In the genomic region with DNA sequence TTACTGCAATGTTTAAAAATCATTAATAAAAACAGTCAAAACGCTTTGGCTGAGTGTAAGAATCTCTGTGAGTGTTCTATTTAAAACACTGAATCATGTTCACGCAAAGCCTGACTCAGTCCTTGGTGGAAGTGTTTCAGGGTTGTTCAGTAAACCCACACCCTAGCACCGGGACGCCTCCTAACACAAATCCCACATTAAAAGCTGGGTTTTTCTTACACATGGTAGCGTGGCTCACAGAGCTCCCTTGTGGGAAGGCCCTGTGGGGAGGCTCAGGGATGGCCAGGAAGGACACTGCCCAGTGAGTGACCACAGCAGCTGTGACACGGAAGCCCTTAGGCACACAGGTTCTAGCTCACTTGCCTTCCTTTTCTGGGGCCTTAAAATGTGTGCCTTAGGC, we compare ENCODE assay signal across 7 cellular contexts.
DNase-seq lines count a peak whose midpoint lies in the region; ATAC-seq lines count a peak whose summit lies in the region.

No MANE protein-coding gene starts in this region.

- ATAC-seq in stimulated activated naive CD8-positive, alpha-beta T cell treated with anti-CD3 and anti-CD28 coated beads, Interleukin-15, Interleukin-2, amounts not matched to agents 100 U/mL and 50 U/mL, for 24 hours, result peak; percentile 14
- no peak for ATAC-seq in GM21390 (IDR thresholded peaks at IDR 0.05; ENCODE audit: unreplicated experiment)
- no peak for ATAC-seq in GM21717 (IDR thresholded peaks at IDR 0.05; ENCODE audit: unreplicated experiment)

- no peak overlapping the region for H3K4me3 Mint-ChIP-seq in activated naive CD4-positive, alpha-beta T cell treated with anti-CD3 and anti-CD28 coated beads, Interleukin-2, amount 10 ng/mL, durations not matched to agents 7 days and 5 days

- no peaks in the 10 kb centered on the region for H3K27me3 Mint-ChIP-seq in activated naive CD4-positive, alpha-beta T cell treated with anti-CD3 and anti-CD28 coated beads, Interleukin-2, amount 10 ng/mL, durations not matched to agents 7 days and 5 days

- peaks cover 9% of the 10 kb centered on the region for H3K36me3 Mint-ChIP-seq in activated naive CD4-positive, alpha-beta T cell treated with anti-CD3 and anti-CD28 coated beads, Interleukin-2, amount 10 ng/mL, durations not matched to agents 7 days and 5 days

- no peaks in the 10 kb centered on the region for H3K9me3 Mint-ChIP-seq in activated naive CD4-positive, alpha-beta T cell treated with anti-CD3 and anti-CD28 coated beads, Interleukin-2, amount 10 ng/mL, durations not matched to agents 7 days and 5 days

- H3K27ac Mint-ChIP-seq in activated naive CD4-positive, alpha-beta T cell treated with anti-CD3 and anti-CD28 coated beads, Interleukin-2, amount 10 ng/mL, durations not matched to agents 7 days and 5 days, result peak overlapping the region; percentile 90

- peak; percentile 96 for DNase-seq in M059J (ENCODE audit: low read depth)
- no peak for DNase-seq in activated naive CD4-positive, alpha-beta T cell treated with anti-CD3 and anti-CD28 coated beads, Interleukin-2, amount 10 ng/mL, durations not matched to agents 7 days and 5 days
- DNase-seq in inferior parietal cortex (ENCODE audit: extremely low spot score), result peak; percentile 48
- DNase-seq in stimulated activated naive CD8-positive, alpha-beta T cell treated with anti-CD3 and anti-CD28 coated beads, Interleukin-15, Interleukin-2, amounts not matched to agents 100 U/mL and 50 U/mL, for 24 hours, result peak; percentile 45
- no peak for DNase-seq in AML-193 (lab: John Stamatoyannopoulos, UW)

- CTCF ChIA-PET in activated naive CD4-positive, alpha-beta T cell treated with anti-CD3 and anti-CD28 coated beads, Interleukin-2, amount 10 ng/mL, durations not matched to agents 7 days and 5 days (lab: Charles Lee), result interaction anchor here (0.7 to 3.7 kb wide), 8 partner anchors 11 to 453 kb away, joined by 3 to 24 read pairs (median 4); a partner anchor contains a TSS

- H3K4me1 Mint-ChIP-seq in activated naive CD4-positive, alpha-beta T cell treated with anti-CD3 and anti-CD28 coated beads, Interleukin-2, amount 10 ng/mL, durations not matched to agents 7 days and 5 days, result peaks cover 61% of the 10 kb centered on the region

Comparison
In these comparisons a context has a peak if more than half of its experiments do, and no peak if none do; other contexts are left out.
1. DNase-seq: peak in M059J (single experiment), inferior parietal cortex (single experiment) and stimulated activated naive CD8-positive, alpha-beta T cell treated with anti-CD3 and anti-CD28 coated beads, Interleukin-15, Interleukin-2, amounts not matched to agents 100 U/mL and 50 U/mL, for 24 hours (single experiment); none in activated naive CD4-positive, alpha-beta T cell treated with anti-CD3 and anti-CD28 coated beads, Interleukin-2, amount 10 ng/mL, durations not matched to agents 7 days and 5 days (single experiment) and AML-193 (0 of 2).